1 cellular context compared by ENCODE assay signal in the genomic region with DNA sequence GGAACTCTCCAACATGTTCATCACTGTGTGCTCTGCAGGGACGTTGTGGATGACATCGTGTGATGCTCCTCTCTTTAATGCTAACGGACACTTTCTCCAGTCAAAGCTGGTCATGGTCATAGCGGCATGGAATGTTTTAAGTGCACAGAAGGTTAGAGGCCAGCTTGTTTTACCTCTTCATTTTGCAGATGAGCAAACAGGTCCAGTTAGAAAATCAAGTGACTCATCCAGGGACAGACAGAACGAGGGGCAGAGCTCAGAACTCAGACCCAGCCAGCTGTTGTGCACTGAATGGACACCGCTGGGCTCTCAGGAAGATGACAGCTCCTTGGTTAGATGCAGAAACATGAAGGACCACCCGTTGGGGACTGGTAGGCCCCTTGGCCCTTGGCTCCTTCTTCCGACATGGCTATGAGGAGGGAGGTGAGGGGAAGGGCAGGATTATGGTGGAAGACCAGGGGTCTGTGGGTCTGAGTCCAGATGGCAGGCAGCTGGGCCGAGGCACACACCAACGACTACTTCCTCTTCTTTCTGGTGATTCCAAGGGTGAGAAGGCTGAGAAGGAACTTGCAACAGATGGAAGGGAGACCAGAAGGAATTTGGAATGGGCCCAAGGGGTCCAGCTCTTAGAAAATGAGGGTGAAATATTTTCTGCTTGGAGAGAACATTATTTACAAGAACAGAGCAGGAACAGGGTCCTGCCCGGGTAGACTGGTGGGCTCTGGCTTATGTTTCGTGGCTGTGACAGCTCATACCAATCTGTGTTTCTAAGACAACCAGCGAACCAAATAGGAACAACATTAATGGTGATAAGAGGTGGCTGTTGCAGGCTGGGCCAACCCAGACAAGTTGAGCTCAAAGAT.
TF ChIP-seq lines count a peak whose summit lies in the region.

No MANE protein-coding gene starts in this region.

TF ChIP-seq in liver, 16 proteins besides CTCF, POLR2A, EP300 and RAD21 (continued from another document):
- TF ChIP-seq, protein P1, sequence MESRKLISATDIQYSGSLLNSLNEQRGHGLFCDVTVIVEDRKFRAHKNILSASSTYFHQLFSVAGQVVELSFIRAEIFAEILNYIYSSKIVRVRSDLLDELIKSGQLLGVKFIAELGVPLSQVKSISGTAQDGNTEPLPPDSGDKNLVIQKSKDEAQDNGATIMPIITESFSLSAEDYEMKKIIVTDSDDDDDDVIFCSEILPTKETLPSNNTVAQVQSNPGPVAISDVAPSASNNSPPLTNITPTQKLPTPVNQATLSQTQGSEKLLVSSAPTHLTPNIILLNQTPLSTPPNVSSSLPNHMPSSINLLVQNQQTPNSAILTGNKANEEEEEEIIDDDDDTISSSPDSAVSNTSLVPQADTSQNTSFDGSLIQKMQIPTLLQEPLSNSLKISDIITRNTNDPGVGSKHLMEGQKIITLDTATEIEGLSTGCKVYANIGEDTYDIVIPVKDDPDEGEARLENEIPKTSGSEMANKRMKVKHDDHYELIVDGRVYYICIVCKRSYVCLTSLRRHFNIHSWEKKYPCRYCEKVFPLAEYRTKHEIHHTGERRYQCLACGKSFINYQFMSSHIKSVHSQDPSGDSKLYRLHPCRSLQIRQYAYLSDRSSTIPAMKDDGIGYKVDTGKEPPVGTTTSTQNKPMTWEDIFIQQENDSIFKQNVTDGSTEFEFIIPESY (IDR thresholded peaks at IDR 0.05), result no peak
- TF ChIP-seq, protein P2, sequence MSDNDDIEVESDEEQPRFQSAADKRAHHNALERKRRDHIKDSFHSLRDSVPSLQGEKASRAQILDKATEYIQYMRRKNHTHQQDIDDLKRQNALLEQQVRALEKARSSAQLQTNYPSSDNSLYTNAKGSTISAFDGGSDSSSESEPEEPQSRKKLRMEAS (IDR thresholded peaks at IDR 0.05), result no peak
